Comparison of ENCODE assay signal across 8 cellular contexts in the genomic region with DNA sequence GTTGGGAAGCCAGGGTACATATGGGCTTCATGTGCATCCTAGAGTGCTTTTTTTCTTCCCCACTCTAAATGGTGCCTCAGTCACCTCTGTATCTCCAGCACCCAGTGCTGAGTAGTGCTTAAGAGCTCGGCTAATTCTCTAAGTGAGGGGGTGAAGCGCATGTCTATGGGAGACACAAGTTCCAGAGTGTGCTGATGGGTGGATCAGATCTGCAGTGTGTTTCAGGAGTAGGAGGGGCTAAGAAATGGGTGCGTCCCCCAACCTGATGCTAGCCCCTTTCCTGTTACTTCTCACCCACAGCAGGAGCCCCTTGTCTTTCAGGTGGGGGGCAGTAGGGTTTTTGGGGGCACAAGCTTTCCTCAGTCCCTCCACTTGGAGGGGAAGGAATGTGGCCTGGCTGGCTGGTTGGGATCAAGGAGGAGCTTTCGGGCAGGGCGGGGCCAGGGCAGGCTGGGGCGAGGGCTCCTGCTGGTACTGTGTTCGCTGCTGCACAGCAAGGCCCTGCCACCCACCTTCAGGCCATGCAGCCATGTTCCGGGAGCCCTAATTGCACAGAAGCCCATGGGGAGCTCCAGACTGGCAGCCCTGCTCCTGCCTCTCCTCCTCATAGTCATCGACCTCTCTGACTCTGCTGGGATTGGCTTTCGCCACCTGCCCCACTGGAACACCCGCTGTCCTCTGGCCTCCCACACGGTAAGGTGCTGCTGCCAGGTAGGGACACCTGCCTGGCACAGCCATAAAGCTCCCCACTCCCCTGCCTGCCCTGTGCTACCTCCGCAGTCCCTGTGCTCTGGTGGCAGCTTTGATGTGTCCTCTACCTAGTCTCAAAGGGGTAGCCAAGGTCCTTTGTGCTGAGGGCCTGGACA. TPM values are rescaled to one million over a fixed set of nuclear protein-coding genes. Genes with fewer than 3 reads are reported as not detected.
DNase-seq lines count a peak whose midpoint lies in the region; TF ChIP-seq lines count a peak whose summit lies in the region.

A gene with protein sequence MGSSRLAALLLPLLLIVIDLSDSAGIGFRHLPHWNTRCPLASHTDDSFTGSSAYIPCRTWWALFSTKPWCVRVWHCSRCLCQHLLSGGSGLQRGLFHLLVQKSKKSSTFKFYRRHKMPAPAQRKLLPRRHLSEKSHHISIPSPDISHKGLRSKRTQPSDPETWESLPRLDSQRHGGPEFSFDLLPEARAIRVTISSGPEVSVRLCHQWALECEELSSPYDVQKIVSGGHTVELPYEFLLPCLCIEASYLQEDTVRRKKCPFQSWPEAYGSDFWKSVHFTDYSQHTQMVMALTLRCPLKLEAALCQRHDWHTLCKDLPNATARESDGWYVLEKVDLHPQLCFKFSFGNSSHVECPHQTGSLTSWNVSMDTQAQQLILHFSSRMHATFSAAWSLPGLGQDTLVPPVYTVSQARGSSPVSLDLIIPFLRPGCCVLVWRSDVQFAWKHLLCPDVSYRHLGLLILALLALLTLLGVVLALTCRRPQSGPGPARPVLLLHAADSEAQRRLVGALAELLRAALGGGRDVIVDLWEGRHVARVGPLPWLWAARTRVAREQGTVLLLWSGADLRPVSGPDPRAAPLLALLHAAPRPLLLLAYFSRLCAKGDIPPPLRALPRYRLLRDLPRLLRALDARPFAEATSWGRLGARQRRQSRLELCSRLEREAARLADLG (plus strand): TSS at position 477 of the 866 bp plus-strand sequence. CDS start 85 bp downstream, at position 562.

- no peaks in the 10 kb centered on the region for H3K9me3 ChIP-seq in skeletal muscle satellite cell (replicated peaks; ENCODE audit: low read length)

- peaks cover 39% of the 10 kb centered on the region for H3K4me1 ChIP-seq in skeletal muscle satellite cell (ENCODE audit: control insufficient read depth, insufficient read depth, low read length)

- peak within 1 kb of the TSS; percentile 69 for H3K4me2 ChIP-seq in skeletal muscle satellite cell (ENCODE audit: low read length)

- no peak for TF ChIP-seq CTCF in HFF-Myc (IDR thresholded peaks at IDR 0.05; ENCODE audit: low read depth, low read length, missing control alignments)

- peak within 1 kb of the TSS; percentile 32 for H3K4me3 ChIP-seq in HFF-Myc (replicated peaks; ENCODE audit: low read depth, low read length)
- H3K4me3 ChIP-seq in skeletal muscle satellite cell (ENCODE audit: low read length) = peak within 1 kb of the TSS; percentile 57

- H3K9ac ChIP-seq in skeletal muscle satellite cell (ENCODE audit: low read depth, low read length) = peak within 1 kb of the TSS; percentile 72

- DNase-seq in HFF-Myc (ENCODE audit: extremely low read depth, low read depth) (no peak), hepatic stellate cell (ENCODE audit: low spot score) (peak; percentile 56), NCI-H187 (lab: John Stamatoyannopoulos, UW) (no peak), pons (ENCODE audit: low spot score) (no peak), NCI-H2227 treated with DMSO at 0.1 percent for 48 hours (lab: John Stamatoyannopoulos, UW) (no peak)
- DNase-seq in activated CD4-positive, alpha-beta T cell treated with anti-CD3 and anti-CD28 coated beads, Interleukin-2, amount 50 U/mL, for 48 hours = peak; percentile 22 to 30
- no peak for DNase-seq in stimulated activated CD4-positive, alpha-beta T cell treated with anti-CD3 and anti-CD28 coated beads, Interleukin-2, amount 100 ng/mL, for 48 hours

- H3K36me3 ChIP-seq in skeletal muscle satellite cell (ENCODE audit: insufficient read depth, low read length) = no peaks in the 10 kb centered on the region

- no peaks in the 10 kb centered on the region for H3K27me3 ChIP-seq in skeletal muscle satellite cell (ENCODE audit: control insufficient read depth, insufficient read depth, low read length)

RNA-seq across cellular contexts. Expression of the gene that starts here (rescaled TPM):
- total RNA-seq in skeletal muscle satellite cell (2012; rRNA removed) = 2.8 and 4.4 TPM in 2 replicates

Comparison
In these comparisons a context has a peak if more than half of its experiments do, and no peak if none do; other contexts are left out.
1. DNase-seq: peak in activated CD4-positive, alpha-beta T cell treated with anti-CD3 and anti-CD28 coated beads, Interleukin-2, amount 50 U/mL, for 48 hours (2 of 2) and hepatic stellate cell (single experiment); none in HFF-Myc (single experiment), NCI-H187 (0 of 2), pons (single experiment), stimulated activated CD4-positive, alpha-beta T cell treated with anti-CD3 and anti-CD28 coated beads, Interleukin-2, amount 100 ng/mL, for 48 hours (0 of 2) and NCI-H2227 treated with DMSO at 0.1 percent for 48 hours (single experiment).